Comparison of ENCODE assay signal across 8 cellular contexts in genomic region chr5:174608631-174609097, GRCh38.
DNase-seq lines count a peak whose midpoint lies in the region; ATAC-seq, FAIRE-seq and TF ChIP-seq lines count a peak whose summit lies in the region.

No MANE protein-coding gene starts in this region.

- peak; percentile 71 for DNase-seq in Daoy (ENCODE audit: low read depth)
- DNase-seq in NOMO-1 (lab: John Stamatoyannopoulos, UW; ENCODE audit: unreplicated experiment in 2 of 2), result peak; percentile 71 to 83
- DNase-seq in pancreas, result peak; percentile 57 to 85 (median 73)
- no peak for DNase-seq in naive thymus-derived CD8-positive, alpha-beta T cell
- DNase-seq in DMS114 treated with DMSO at 0.1 percent for 48 hours (lab: John Stamatoyannopoulos, UW; ENCODE audit: unreplicated experiment), result no peak
- DNase-seq in GM10248 (ENCODE audit: extremely low spot score), result no peak

- POLR2A ChIA-PET in naive thymus-derived CD8-positive, alpha-beta T cell (lab: Charles Lee), result interaction anchor here (0.7 kb wide), 1 partner anchor 36 kb away, joined by 6 read pairs; no protein-coding TSS in a partner anchor
- POLR2A ChIA-PET in GM10248 (lab: Yijun Ruan, JAX), result no interaction called here

- H3K36me3 Mint-ChIP-seq in naive thymus-derived CD8-positive, alpha-beta T cell, result peaks cover 0 to 3% (median 0%) of the 10 kb centered on the region in 3 donors

- H3K4me3 ChIP-seq in esophagus (ENCODE audit: low read depth in 1 of 2, low read length in 2 of 2), result no peak overlapping the region
- no peak overlapping the region for H3K4me3 ChIP-seq in pancreas

- H3K4me3 Mint-ChIP-seq in naive thymus-derived CD8-positive, alpha-beta T cell, result no peak overlapping the region

- no peak for TF ChIP-seq CTCF in pancreas (IDR thresholded peaks at IDR 0.05)
- TF ChIP-seq CTCF in GM10248 (IDR thresholded peaks at IDR 0.05; ENCODE audit: control extremely low read depth, extremely low read depth, low read depth, missing control alignments), result no peak

- H3K27me3 ChIP-seq in esophagus (ENCODE audit: control insufficient read depth in 1 of 2, insufficient read depth in 2 of 2, low read length in 2 of 2) (no peaks in the 10 kb centered on the region), pancreas (peaks cover 0 to 3% (median 0%) of the 10 kb centered on the region in 4 donors)

- H3K9me3 Mint-ChIP-seq in naive thymus-derived CD8-positive, alpha-beta T cell, result peaks cover 0 to 8% (median 2%) of the 10 kb centered on the region in 9 donors

- H3K4me1 ChIP-seq in esophagus (ENCODE audit: control insufficient read depth in 2 of 2, insufficient read depth in 2 of 2, low read length in 1 of 2) (peaks cover 0 to 15% of the 10 kb centered on the region in 2 donors), pancreas (no peaks in the 10 kb centered on the region)

- H3K36me3 ChIP-seq in esophagus (ENCODE audit: control insufficient read depth in 2 of 2, insufficient read depth in 2 of 2, low read length in 1 of 2) (no peaks in the 10 kb centered on the region), pancreas (no peaks in the 10 kb centered on the region)

- H3K27ac ChIP-seq in esophagus (ENCODE audit: low read depth in 2 of 2, low read length in 1 of 2) (peak overlapping the region; percentile 67 to 83), pancreas (peak overlapping the region in 1 of 4 donors; percentile 35)

- intact Hi-C loops in pancreas (cut with DNase I), result no loop called here

- no peak overlapping the region for H3K27ac Mint-ChIP-seq in naive thymus-derived CD8-positive, alpha-beta T cell

- peak; percentile 87 to 92 (median 92) for ATAC-seq in pancreas
- ATAC-seq in naive thymus-derived CD8-positive, alpha-beta T cell, result no peak
- ATAC-seq in GM21619 (IDR thresholded peaks at IDR 0.05; ENCODE audit: unreplicated experiment), result no peak

- CTCF ChIA-PET in GM10248 (lab: Yijun Ruan, JAX), result no interaction called here

- WGBS in esophagus, 2 donors, result 20 to 21% methylated on average over 14 of the region's 14 CpGs
- 28 to 30% methylated on average over 14 of the region's 14 CpGs for WGBS in pancreas, 2 donors

- H3K27me3 Mint-ChIP-seq in naive thymus-derived CD8-positive, alpha-beta T cell, result peaks cover 5 to 22% (median 16%) of the 10 kb centered on the region in 5 donors

- H3K9me3 ChIP-seq in esophagus (ENCODE audit: control insufficient read depth in 2 of 2, insufficient read depth in 1 of 2, low read depth in 1 of 2, low read length in 1 of 2) (no peaks in the 10 kb centered on the region), pancreas (no peaks in the 10 kb centered on the region)

- peaks cover 0 to 1% (median 0%) of the 10 kb centered on the region in 4 donors for H3K4me1 Mint-ChIP-seq in naive thymus-derived CD8-positive, alpha-beta T cell

- no peak for FAIRE-seq in pancreas (lab: Jason Lieb, UNC)

Comparison
In these comparisons a context has a peak if more than half of its experiments do, and no peak if none do; other contexts are left out.
1. DNase-seq: peak in Daoy (single experiment), NOMO-1 (2 of 2) and pancreas (6 of 6); none in naive thymus-derived CD8-positive, alpha-beta T cell (0 of 10), DMS114 treated with DMSO at 0.1 percent for 48 hours (single experiment) and GM10248 (single experiment).
2. ATAC-seq: peak in pancreas (4 of 4); none in naive thymus-derived CD8-positive, alpha-beta T cell (0 of 2) and GM21619 (single experiment).